Comparison of ENCODE assay signal across 20 cellular contexts in the genomic region with DNA sequence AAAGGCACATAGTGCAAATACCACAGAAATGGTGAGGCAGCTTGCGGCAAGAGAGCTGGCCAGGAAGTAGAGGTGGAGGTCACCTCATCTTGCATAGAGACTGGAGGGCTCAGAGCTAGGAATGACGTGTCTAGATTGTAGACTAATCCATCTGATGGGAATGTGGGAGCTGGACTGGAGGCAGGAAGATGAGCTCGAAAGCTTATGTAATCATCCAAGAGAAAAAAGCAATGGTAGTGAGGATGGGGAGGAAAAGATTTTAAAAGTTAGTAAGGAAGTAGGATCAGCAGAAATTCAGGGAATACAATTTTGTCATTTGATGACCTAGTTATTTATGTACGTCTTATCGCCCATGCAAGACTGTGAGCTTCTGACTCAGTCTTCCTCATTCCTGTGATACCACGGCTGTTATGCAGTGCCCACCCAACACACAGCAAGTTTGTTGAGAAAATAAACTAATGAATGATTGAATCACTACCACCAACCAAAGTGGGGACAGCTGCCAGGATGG.
A peak's percentile ranks its signal among the peaks of the same experiment; 100 is the strongest.
DNase-seq lines count a peak whose midpoint lies in the region; ATAC-seq and TF ChIP-seq lines count a peak whose summit lies in the region.
"Had no signal": no experiment of that assay in that cellular context is flagged by ENCODE, and none has a peak within 500 bp of the region (broad histone marks: within the 10 kb centered on the region; RNA-seq: fewer than 3 reads in every experiment).

No MANE protein-coding gene starts in this region.

- peak overlapping the region; percentile 7 for H4K91ac ChIP-seq in mesenchymal stem cell (ENCODE audit: low read length)

- H2AK5ac ChIP-seq in mesenchymal stem cell (ENCODE audit: low read length, severe bottlenecking) (no peak overlapping the region), mesendoderm (ENCODE audit: low read length) (no peak overlapping the region)

- peak overlapping the region; percentile 43 for H2AFZ ChIP-seq in mesenchymal stem cell (ENCODE audit: low read depth, low read length)

- H4K8ac ChIP-seq in mesenchymal stem cell (ENCODE audit: low read length): no peak overlapping the region
- H4K8ac ChIP-seq in mesendoderm (ENCODE audit: low read depth, low read length): no peak overlapping the region

- H3K4ac ChIP-seq in mesenchymal stem cell (ENCODE audit: low read depth in 1 of 2, low read length in 2 of 2): peak overlapping the region in 1 of 2 experiments; percentile 46
- no peak overlapping the region for H3K4ac ChIP-seq in mesendoderm (ENCODE audit: low read depth, low read length)

- peak; percentile 86 for DNase-seq in EH (ENCODE audit: low read depth)
- peak; percentile 73 for DNase-seq in RPMI7951 (ENCODE audit: low read depth)
- DNase-seq in dedifferentiated amniotic fluid mesenchymal stem cell (ENCODE audit: extremely low spot score): peak; percentile 56
- peak; percentile 84 for DNase-seq in mesenchymal stem cell
- no peak for DNase-seq in mesendoderm
- no peak for DNase-seq in GM13976 (ENCODE audit: low spot score)
- DNase-seq: activated CD4-positive, alpha-beta T cell treated with anti-CD3 and anti-CD28 coated beads for 4 hours; activated gamma-delta T cell; aorta; Caco-2; foreskin melanocyte; left lung; NCI-H1048; NCI-H524; occipital lobe had no signal

- H3K79me1 ChIP-seq in mesenchymal stem cell (replicated peaks; ENCODE audit: low read length, poor library complexity, severe bottlenecking) (no peaks in the 10 kb centered on the region), mesendoderm (ENCODE audit: low read length) (no peaks in the 10 kb centered on the region)

- H2BK120ac ChIP-seq in mesenchymal stem cell (ENCODE audit: low read depth, low read length): peak overlapping the region; percentile 64
- H2BK120ac ChIP-seq in mesendoderm (ENCODE audit: low read depth, low read length): no peak overlapping the region

- no peak overlapping the region for H3K56ac ChIP-seq in mesendoderm (ENCODE audit: low read length)

- H3K36me3 ChIP-seq in mesenchymal stem cell (ENCODE audit: control insufficient read depth in 1 of 2, insufficient read depth in 2 of 2, low read depth in 1 of 2, low read length in 2 of 2) (no peaks in the 10 kb centered on the region), mesendoderm (ENCODE audit: control insufficient read depth, insufficient read depth, low read length) (no peaks in the 10 kb centered on the region)
- H3K36me3 ChIP-seq: left lung had no signal

- H3K27me3 ChIP-seq in mesenchymal stem cell (ENCODE audit: control insufficient read depth in 1 of 2, insufficient read depth in 1 of 2, low read length in 2 of 2) (peaks cover 7 to 14% of the 10 kb centered on the region in 2 experiments), mesendoderm (ENCODE audit: insufficient read depth, low read length, poor library complexity) (no peaks in the 10 kb centered on the region)

- H3K27ac ChIP-seq in mesenchymal stem cell (ENCODE audit: low read length, poor library complexity, severe bottlenecking) (no peak overlapping the region), mesendoderm (ENCODE audit: low read depth, low read length) (no peak overlapping the region)
- H3K27ac ChIP-seq: left lung, SK-N-MC had no signal

- H2BK12ac ChIP-seq in mesenchymal stem cell (ENCODE audit: low read length in 2 of 2): no peak overlapping the region

- H2BK15ac ChIP-seq in mesenchymal stem cell (ENCODE audit: low read depth, poor library complexity, severe bottlenecking): no peak overlapping the region
- H2BK15ac ChIP-seq in mesendoderm (replicated peaks; ENCODE audit: low read depth): no peak overlapping the region

- no peak overlapping the region for H3K23ac ChIP-seq in mesenchymal stem cell (ENCODE audit: low read length in 2 of 2)
- no peak overlapping the region for H3K23ac ChIP-seq in mesendoderm (ENCODE audit: low read length)

- peak overlapping the region in 1 of 2 experiments; percentile 54 for H3K18ac ChIP-seq in mesenchymal stem cell (ENCODE audit: low read depth in 1 of 2, low read length in 2 of 2)
- no peak overlapping the region for H3K18ac ChIP-seq in mesendoderm (ENCODE audit: low read length)

- H3K14ac ChIP-seq in mesenchymal stem cell (ENCODE audit: low read length in 2 of 2): no peak overlapping the region

- H3K4me1 ChIP-seq in mesenchymal stem cell (ENCODE audit: control insufficient read depth, insufficient read depth, low read depth, low read length) (peaks cover under 1% of the 10 kb centered on the region), mesendoderm (ENCODE audit: control insufficient read depth, low read depth, low read length) (peaks cover 2% of the 10 kb centered on the region)
- H3K4me1 ChIP-seq: Caco-2, left lung had no signal

- H3K4me2 ChIP-seq in mesenchymal stem cell (ENCODE audit: low read length, poor library complexity, severe bottlenecking) (no peak overlapping the region), mesendoderm (ENCODE audit: low read length) (no peak overlapping the region)

- no peak overlapping the region for H3K4me3 ChIP-seq in mesenchymal stem cell (ENCODE audit: insufficient read depth in 1 of 2, low read depth in 1 of 2, low read length in 2 of 2)
- no peak overlapping the region for H3K4me3 ChIP-seq in mesendoderm (ENCODE audit: low read length)
- H3K4me3 ChIP-seq: GM12878, left lung, SK-N-MC, skin epidermis had no signal

- WGBS in mesenchymal stem cell: 22% methylated on average over 5 of the region's 6 CpGs
- no CpG with 5 or more reads among the region's 6 CpGs for WGBS in mesendoderm (ENCODE audit: extremely low coverage, insufficient coverage, low lambda C conversion rate)

- no peaks in the 10 kb centered on the region for H3K79me2 ChIP-seq in mesendoderm (ENCODE audit: control insufficient read depth, insufficient read depth, low read length)

- no peak for TF ChIP-seq CTCF in GM13976 (IDR thresholded peaks at IDR 0.05; ENCODE audit: borderline replicate concordance, control extremely low read depth, extremely low read depth, insufficient read depth, missing control alignments)

- no peak overlapping the region for H4K5ac ChIP-seq in mesendoderm (ENCODE audit: low read length)

- no peak for ATAC-seq in GM19397 (IDR thresholded peaks at IDR 0.05; ENCODE audit: unreplicated experiment)
- ATAC-seq in HG03159 (IDR thresholded peaks at IDR 0.05; ENCODE audit: unreplicated experiment): no peak
- ATAC-seq: GM12878, left lung had no signal

- peaks cover 3% of the 10 kb centered on the region for H3K9me3 ChIP-seq in mesenchymal stem cell (ENCODE audit: control insufficient read depth, low read length)
- H3K9me3 ChIP-seq: Caco-2, left lung had no signal

- H3K9ac ChIP-seq in mesenchymal stem cell (ENCODE audit: low read length) (no peak overlapping the region), mesendoderm (ENCODE audit: low read length) (no peak overlapping the region)

- in situ Hi-C loops in GM13976 (cut with MboI; ENCODE audit: low sequenced_read_pairs, unreplicated experiment): no loop called here

- H2BK5ac ChIP-seq in mesenchymal stem cell (ENCODE audit: low read depth, low read length, poor library complexity, severe bottlenecking) (no peak overlapping the region), mesendoderm (ENCODE audit: low read length) (no peak overlapping the region)

Comparison
In these comparisons a context has a peak if more than half of its experiments do, and no peak if none do; other contexts are left out.
1. DNase-seq: peak in EH (single experiment), RPMI7951 (single experiment), dedifferentiated amniotic fluid mesenchymal stem cell (single experiment) and mesenchymal stem cell (single experiment); none in mesendoderm (single experiment) and GM13976 (single experiment).